Comparison of ENCODE assay signal across 8 cellular contexts in genomic region chrX:153609917-153610833, GRCh38. TPM values are rescaled to one million over a fixed set of nuclear protein-coding genes. Genes with fewer than 3 reads are reported as not detected.
DNase-seq lines count a peak whose midpoint lies in the region; ATAC-seq, FAIRE-seq and TF ChIP-seq lines count a peak whose summit lies in the region.

No MANE protein-coding gene starts in this region.

- no peaks in the 10 kb centered on the region for H3K4me1 ChIP-seq in CD8-positive, alpha-beta memory T cell (ENCODE audit: insufficient read depth, low read length)
- peaks cover 4 to 11% (median 7%) of the 10 kb centered on the region in 4 donors for H3K4me1 ChIP-seq in liver (ENCODE audit: control insufficient read depth in 4 of 4, insufficient read depth in 4 of 4, low read length in 3 of 4)

- H3K4me1 Mint-ChIP-seq in CD8-positive, alpha-beta memory T cell, result peaks cover 8 to 14% (median 9%) of the 10 kb centered on the region in 3 donors

- 2% methylated on average over 63 of the region's 63 CpGs for WGBS in liver

- TF ChIP-seq CTCF in coronary artery (IDR thresholded peaks at IDR 0.05) (peak; percentile 53), liver (IDR thresholded peaks at IDR 0.05; ENCODE audit: low read depth, low read length, missing input control) (peak; percentile 62)

- H3K36me3 ChIP-seq in CD8-positive, alpha-beta memory T cell (ENCODE audit: insufficient read depth, low read length), result no peaks in the 10 kb centered on the region
- H3K36me3 ChIP-seq in liver (ENCODE audit: control insufficient read depth in 4 of 4, insufficient read depth in 3 of 4, low read depth in 1 of 4, low read length in 3 of 4), result no peaks in the 10 kb centered on the region

- peak; percentile 69 to 79 for TF ChIP-seq RAD21 in liver (IDR thresholded peaks at IDR 0.05)

- peak; percentile 23 for FAIRE-seq in H54 (lab: Jason Lieb, UNC)

- H3K36me3 Mint-ChIP-seq in CD8-positive, alpha-beta memory T cell, result no peaks in the 10 kb centered on the region

- H3K9me3 ChIP-seq in CD8-positive, alpha-beta memory T cell (ENCODE audit: low read length), result no peaks in the 10 kb centered on the region
- peaks cover 0 to 4% (median 0%) of the 10 kb centered on the region in 4 donors for H3K9me3 ChIP-seq in liver (ENCODE audit: control insufficient read depth in 4 of 4, low read length in 3 of 4)

- H3K27me3 Mint-ChIP-seq in CD8-positive, alpha-beta memory T cell, result peaks cover 0 to 18% of the 10 kb centered on the region in 2 donors

- no peak overlapping the region for H3K27ac ChIP-seq in CD8-positive, alpha-beta memory T cell (ENCODE audit: low read depth, low read length)
- H3K27ac ChIP-seq in coronary artery (peak overlapping the region in 1 of 2 donors; percentile 9), liver (ENCODE audit: low read depth in 1 of 2, low read length in 2 of 2) (peak overlapping the region; percentile 3 to 55)

- no peaks in the 10 kb centered on the region for H3K27me3 ChIP-seq in CD8-positive, alpha-beta memory T cell (ENCODE audit: insufficient read depth, low read length, poor library complexity, severe bottlenecking)
- no peaks in the 10 kb centered on the region for H3K27me3 ChIP-seq in liver (ENCODE audit: control insufficient read depth in 4 of 4, insufficient read depth in 4 of 4, low read length in 3 of 4)

- H3K4me3 ChIP-seq in CD8-positive, alpha-beta memory T cell (ENCODE audit: low read length), result peak overlapping the region; percentile 50
- peak overlapping the region; percentile 73 for H3K4me3 ChIP-seq in coronary artery
- peak overlapping the region in 1 of 3 donors; percentile 38 for H3K4me3 ChIP-seq in liver (ENCODE audit: low read depth in 1 of 3, low read length in 3 of 3)

- peak overlapping the region in 7 of 8 donors; percentile 50 to 92 (median 73) for H3K27ac Mint-ChIP-seq in CD8-positive, alpha-beta memory T cell

- ATAC-seq in HG03457 (IDR thresholded peaks at IDR 0.05; ENCODE audit: unreplicated experiment), result no peak

- no peak for TF ChIP-seq POLR2A in H54 (IDR thresholded peaks at IDR 0.05; ENCODE audit: low read depth, low read length)

- peak; percentile 63 to 83 (median 71) for DNase-seq in CD8-positive, alpha-beta memory T cell
- DNase-seq in H54 (ENCODE audit: insufficient read length, low spot score) (peak; percentile 61), NCI-H2171 (lab: John Stamatoyannopoulos, UW) (peak; percentile 52), coronary artery (ENCODE audit: low spot score) (no peak)
- DNase-seq in activated CD4-positive, alpha-beta T cell treated with anti-CD3 and anti-CD28 coated beads, Interleukin-2, amount 50 U/mL, for 4 hours, result peak; percentile 72 to 75
- peak; percentile 81 for DNase-seq in stimulated activated CD4-positive, alpha-beta T cell treated with anti-CD3 and anti-CD28 coated beads, Interleukin-4, amount 100 ng/mL, for 24 hours

- H3K9me3 Mint-ChIP-seq in CD8-positive, alpha-beta memory T cell, result peaks cover 0 to 3% (median 0%) of the 10 kb centered on the region in 5 donors

- POLR2A ChIA-PET in CD8-positive, alpha-beta memory T cell (lab: Charles Lee), result interaction anchor here (0.8 kb wide), 1 partner anchor 10 kb away, joined by 3 read pairs; no protein-coding TSS in a partner anchor

- CTCF ChIA-PET in CD8-positive, alpha-beta memory T cell (lab: Charles Lee), result interaction anchor here (0.9 to 2.4 kb wide), 13 partner anchors 9 to 669 kb away, joined by 3 to 15 read pairs (median 5); partner anchors contain the start of genes CCNQ and DUSP9

- H3K4me3 Mint-ChIP-seq in CD8-positive, alpha-beta memory T cell, result peak overlapping the region; percentile 74 to 92 (median 80)

- no peak overlapping the region for H3K9ac ChIP-seq in liver (ENCODE audit: low read depth in 1 of 2, low read length in 2 of 2)

TF ChIP-seq in liver, 16 proteins besides CTCF, POLR2A, EP300 and RAD21:
- TF ChIP-seq HNF4A (conservative IDR thresholded peaks at IDR 0.05) (peak in 1 of 2 donors; percentile 28), RXRA (IDR thresholded peaks at IDR 0.05) (peak in 1 of 2 donors; percentile 16), REST (IDR thresholded peaks at IDR 0.05) (peak; percentile 16), YY1 (IDR thresholded peaks at IDR 0.05) (peak; percentile 84), EGR1 (IDR thresholded peaks at IDR 0.05; ENCODE audit: low read depth in 2 of 2) (no peak)

RNA-seq across cellular contexts. Expression of gene CCNQ, which starts 11.2 kb away (rescaled TPM):
- 10 to 100 TPM; 36.2 to 38.3 TPM for total RNA-seq in CD8-positive, alpha-beta memory T cell
- polyA plus RNA-seq in CD8-positive, alpha-beta memory T cell, result 36.9 TPM
- total RNA-seq in liver, result 1 to 10 TPM; 8.9 to 9.7 TPM
- 10 to 100 TPM in 1 of 2 donors, 1 to 10 TPM in 1; 9.9 to 14.7 TPM for polyA plus RNA-seq in liver

RNA-seq across cellular contexts. Expression of gene DUSP9, which starts 36.8 kb away (rescaled TPM):
- total RNA-seq in CD8-positive, alpha-beta memory T cell, result under 1 TPM; 0.09 to 0.15 TPM
- 0.08 TPM for polyA plus RNA-seq in CD8-positive, alpha-beta memory T cell
- 100 to 1,000 TPM in 1 of 2 donors, 1 to 10 TPM in 1; 1.9 to 164 TPM for total RNA-seq in liver
- polyA plus RNA-seq in liver, result under 1 TPM; 0.42 to 0.90 TPM
